Comparison of ENCODE assay signal across 16 cellular contexts in the genomic region with DNA sequence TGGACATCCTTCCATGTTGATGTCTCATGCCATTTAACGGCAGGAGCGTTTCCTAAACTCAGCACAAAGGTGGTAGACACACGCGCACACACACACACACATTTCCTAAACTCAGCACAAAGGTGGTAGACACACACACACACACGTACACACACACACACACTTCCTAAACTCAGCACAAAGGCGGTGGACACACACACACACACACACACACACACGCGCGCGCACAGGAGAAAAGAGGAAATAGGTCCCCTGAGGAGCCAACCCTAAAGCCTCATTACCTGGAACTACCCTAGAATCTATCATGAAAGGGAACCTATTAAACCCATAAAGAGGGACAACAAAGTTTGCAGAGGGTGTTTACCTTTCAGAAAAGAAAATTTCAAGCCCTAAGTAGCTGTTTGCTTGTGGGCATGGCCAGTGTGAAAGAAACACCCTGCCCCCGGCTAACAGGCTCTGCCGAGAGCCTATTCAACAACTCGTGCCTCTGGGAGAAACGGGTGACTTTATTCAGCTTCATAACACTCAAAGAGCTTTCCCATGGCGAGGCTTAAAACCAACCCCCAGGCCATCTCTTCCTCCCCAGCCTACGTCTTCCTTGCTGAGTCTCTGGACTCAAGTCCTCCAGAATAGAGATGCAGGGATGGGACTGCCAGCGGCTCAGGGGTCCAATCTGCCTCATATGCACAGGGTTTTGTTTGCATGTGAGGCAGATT. TPM values are rescaled to one million over a fixed set of nuclear protein-coding genes. Genes with fewer than 3 reads are reported as not detected.
DNase-seq lines count a peak whose midpoint lies in the region; ATAC-seq and TF ChIP-seq lines count a peak whose summit lies in the region.
"Had no signal": no experiment of that assay in that cellular context is flagged by ENCODE, and none has a peak within 500 bp of the region (broad histone marks: within the 10 kb centered on the region; RNA-seq: fewer than 3 reads in every experiment).

No MANE protein-coding gene starts in this region.

- peak; percentile 40 for DNase-seq in activated naive CD4-positive, alpha-beta T cell treated with anti-CD3 and anti-CD28 coated beads for 36 hours
- DNase-seq in activated naive CD4-positive, alpha-beta T cell treated with Interleukin-2 at 50 U/mL for 16 hours, result no peak
- DNase-seq in NB4 (ENCODE audit: low read depth), result peak; percentile 79
- no peak for DNase-seq in activated naive CD4-positive, alpha-beta T cell treated with anti-CD3 and anti-CD28 coated beads, Interleukin-2, amount 50 U/mL, for 72 hours (ENCODE audit: low spot score in 2 of 2)
- DNase-seq in coronary artery (ENCODE audit: low spot score), result no peak
- no peak for DNase-seq in natural killer cell treated with Interleukin-12 subunit alpha and Interleukin-12 subunit beta and Interleukin-15 and Interleukin-18, amount 100 ng/mL, for 72 hours (ENCODE audit: low spot score)
- DNase-seq: Calu3; effector memory CD4-positive, alpha-beta T cell; hippocampal formation; NCI-H510A; T-helper 9 cell had no signal

- intact Hi-C loops in activated naive CD4-positive, alpha-beta T cell treated with anti-CD3 and anti-CD28 coated beads for 36 hours (cut with micrococcal nuclease), result no loop called here

- H3K9me3 Mint-ChIP-seq in activated naive CD4-positive, alpha-beta T cell treated with anti-CD3 and anti-CD28 coated beads for 36 hours, result no peaks in the 10 kb centered on the region
- H3K9me3 Mint-ChIP-seq in activated naive CD4-positive, alpha-beta T cell treated with anti-CD3 and anti-CD28 coated beads, Interleukin-2, amount 50 U/mL, for 72 hours, result no peaks in the 10 kb centered on the region
- no peaks in the 10 kb centered on the region for H3K9me3 Mint-ChIP-seq in stimulated activated memory B cell treated with anti-CD40 and anti-IgM and Interleukin-4, amounts not matched to agents 10 μg/mL and 1 μg/mL and 100 μg/mL, for 72 hours
- no peaks in the 10 kb centered on the region for H3K9me3 Mint-ChIP-seq in natural killer cell treated with Interleukin-12 subunit alpha and Interleukin-12 subunit beta and Interleukin-15 and Interleukin-18, amount 100 ng/mL, for 72 hours
- H3K9me3 Mint-ChIP-seq: mesothelial cell of epicardium had no signal

- peak overlapping the region; percentile 13 for H3K27ac Mint-ChIP-seq in activated naive CD4-positive, alpha-beta T cell treated with anti-CD3 and anti-CD28 coated beads for 36 hours
- H3K27ac Mint-ChIP-seq in activated naive CD4-positive, alpha-beta T cell treated with anti-CD3 and anti-CD28 coated beads, Interleukin-2, amount 50 U/mL, for 72 hours, result peak overlapping the region; percentile 78 to 85
- peak overlapping the region; percentile 37 for H3K27ac Mint-ChIP-seq in stimulated activated memory B cell treated with anti-CD40 and anti-IgM and Interleukin-4, amounts not matched to agents 10 μg/mL and 1 μg/mL and 100 μg/mL, for 72 hours
- peak overlapping the region in 1 of 2 donors; percentile 9 for H3K27ac Mint-ChIP-seq in natural killer cell treated with Interleukin-12 subunit alpha and Interleukin-12 subunit beta and Interleukin-15 and Interleukin-18, amount 100 ng/mL, for 72 hours

- H3K27me3 Mint-ChIP-seq in activated naive CD4-positive, alpha-beta T cell treated with anti-CD3 and anti-CD28 coated beads for 36 hours (ENCODE audit: low read depth), result no peaks in the 10 kb centered on the region
- no peaks in the 10 kb centered on the region for H3K27me3 Mint-ChIP-seq in stimulated activated memory B cell treated with anti-CD40 and anti-IgM and Interleukin-4, amounts not matched to agents 10 μg/mL and 1 μg/mL and 100 μg/mL, for 72 hours
- no peaks in the 10 kb centered on the region for H3K27me3 Mint-ChIP-seq in natural killer cell treated with Interleukin-12 subunit alpha and Interleukin-12 subunit beta and Interleukin-15 and Interleukin-18, amount 100 ng/mL, for 72 hours

- no peak for ATAC-seq in activated naive CD4-positive, alpha-beta T cell treated with anti-CD3 and anti-CD28 coated beads, Interleukin-2, amount 50 U/mL, for 72 hours
- peak; percentile 66 for ATAC-seq in stimulated activated memory B cell treated with anti-CD40 and anti-IgM and Interleukin-4, amounts not matched to agents 10 μg/mL and 1 μg/mL and 100 μg/mL, for 72 hours
- ATAC-seq in GM21786 (IDR thresholded peaks at IDR 0.05; ENCODE audit: unreplicated experiment), result no peak
- ATAC-seq in natural killer cell treated with Interleukin-12 subunit alpha and Interleukin-12 subunit beta and Interleukin-15 and Interleukin-18, amount 100 ng/mL, for 72 hours, result no peak

- TF ChIP-seq CTCF in NB4 (IDR thresholded peaks at IDR 0.05; ENCODE audit: low read depth, low read length), result no peak
- no peak for TF ChIP-seq CTCF in coronary artery (IDR thresholded peaks at IDR 0.05)

- no peak overlapping the region for H3K4me3 Mint-ChIP-seq in activated naive CD4-positive, alpha-beta T cell treated with anti-CD3 and anti-CD28 coated beads for 36 hours
- peak overlapping the region; percentile 19 for H3K4me3 Mint-ChIP-seq in stimulated activated memory B cell treated with anti-CD40 and anti-IgM and Interleukin-4, amounts not matched to agents 10 μg/mL and 1 μg/mL and 100 μg/mL, for 72 hours
- H3K4me3 Mint-ChIP-seq in natural killer cell treated with Interleukin-12 subunit alpha and Interleukin-12 subunit beta and Interleukin-15 and Interleukin-18, amount 100 ng/mL, for 72 hours, result no peak overlapping the region
- H3K4me3 Mint-ChIP-seq: mesothelial cell of epicardium had no signal

- peaks cover 15% of the 10 kb centered on the region for H3K4me1 Mint-ChIP-seq in activated naive CD4-positive, alpha-beta T cell treated with anti-CD3 and anti-CD28 coated beads for 36 hours (ENCODE audit: low read depth)
- H3K4me1 Mint-ChIP-seq in stimulated activated memory B cell treated with anti-CD40 and anti-IgM and Interleukin-4, amounts not matched to agents 10 μg/mL and 1 μg/mL and 100 μg/mL, for 72 hours, result peaks cover 21% of the 10 kb centered on the region
- peaks cover 7 to 10% of the 10 kb centered on the region in 2 donors for H3K4me1 Mint-ChIP-seq in natural killer cell treated with Interleukin-12 subunit alpha and Interleukin-12 subunit beta and Interleukin-15 and Interleukin-18, amount 100 ng/mL, for 72 hours (ENCODE audit: low read depth in 2 of 2)

- peaks cover 22% of the 10 kb centered on the region for H3K36me3 Mint-ChIP-seq in activated naive CD4-positive, alpha-beta T cell treated with anti-CD3 and anti-CD28 coated beads for 36 hours (ENCODE audit: low read depth)
- peaks cover 0 to 6% of the 10 kb centered on the region in 2 donors for H3K36me3 Mint-ChIP-seq in activated naive CD4-positive, alpha-beta T cell treated with anti-CD3 and anti-CD28 coated beads, Interleukin-2, amount 50 U/mL, for 72 hours
- peaks cover 17% of the 10 kb centered on the region for H3K36me3 Mint-ChIP-seq in stimulated activated memory B cell treated with anti-CD40 and anti-IgM and Interleukin-4, amounts not matched to agents 10 μg/mL and 1 μg/mL and 100 μg/mL, for 72 hours
- no peaks in the 10 kb centered on the region for H3K36me3 Mint-ChIP-seq in natural killer cell treated with Interleukin-12 subunit alpha and Interleukin-12 subunit beta and Interleukin-15 and Interleukin-18, amount 100 ng/mL, for 72 hours

- CTCF ChIA-PET in activated naive CD4-positive, alpha-beta T cell treated with anti-CD3 and anti-CD28 coated beads for 36 hours (lab: Charles Lee), result interaction anchor here (1.1 kb wide), 1 partner anchor 70 kb away, joined by 3 read pairs; no protein-coding TSS in a partner anchor

- H3K4me3 ChIP-seq in NB4 (ENCODE audit: low read depth, low read length) (no peak overlapping the region), coronary artery (no peak overlapping the region)
- H3K4me3 ChIP-seq: right atrium auricular region, vagina had no signal

- no peak for TF ChIP-seq POLR2A in NB4 (IDR thresholded peaks at IDR 0.05; ENCODE audit: extremely low read depth, insufficient read length)

- H3K27ac ChIP-seq in coronary artery, result no peak overlapping the region
- H3K27ac ChIP-seq: right atrium auricular region, vagina had no signal

RNA-seq across cellular contexts. Expression of a gene that starts 31.8 kb away (rescaled TPM):
- total RNA-seq in activated naive CD4-positive, alpha-beta T cell treated with anti-CD3 and anti-CD28 coated beads for 36 hours, result 10 to 100 TPM; 20.2 to 20.4 TPM
- 10 to 100 TPM; 24.2 to 28.5 TPM for total RNA-seq in activated naive CD4-positive, alpha-beta T cell treated with anti-CD3 and anti-CD28 coated beads, Interleukin-2, amount 50 U/mL, for 72 hours
- 10 to 100 TPM; 19.9 to 28.3 TPM for total RNA-seq in natural killer cell treated with Interleukin-12 subunit alpha and Interleukin-12 subunit beta and Interleukin-15 and Interleukin-18, amount 100 ng/mL, for 72 hours

RNA-seq across cellular contexts. Expression of a gene that starts 55.3 kb away (rescaled TPM):
- total RNA-seq in activated naive CD4-positive, alpha-beta T cell treated with anti-CD3 and anti-CD28 coated beads for 36 hours, result 10 to 100 TPM; 13.9 to 14.1 TPM
- total RNA-seq in activated naive CD4-positive, alpha-beta T cell treated with anti-CD3 and anti-CD28 coated beads, Interleukin-2, amount 50 U/mL, for 72 hours, result 10 to 100 TPM; 14.7 to 14.9 TPM
- total RNA-seq in natural killer cell treated with Interleukin-12 subunit alpha and Interleukin-12 subunit beta and Interleukin-15 and Interleukin-18, amount 100 ng/mL, for 72 hours, result 10 to 100 TPM; 23.2 to 26.8 TPM

Comparison
In these comparisons a context has a peak if more than half of its experiments do, and no peak if none do; other contexts are left out.
1. DNase-seq: peak in activated naive CD4-positive, alpha-beta T cell treated with anti-CD3 and anti-CD28 coated beads for 36 hours (single experiment) and NB4 (single experiment); none in activated naive CD4-positive, alpha-beta T cell treated with Interleukin-2 at 50 U/mL for 16 hours (single experiment), activated naive CD4-positive, alpha-beta T cell treated with anti-CD3 and anti-CD28 coated beads, Interleukin-2, amount 50 U/mL, for 72 hours (0 of 2), coronary artery (single experiment) and natural killer cell treated with Interleukin-12 subunit alpha and Interleukin-12 subunit beta and Interleukin-15 and Interleukin-18, amount 100 ng/mL, for 72 hours (single experiment).